Comparison of ENCODE assay signal across 25 cellular contexts in the genomic region with DNA sequence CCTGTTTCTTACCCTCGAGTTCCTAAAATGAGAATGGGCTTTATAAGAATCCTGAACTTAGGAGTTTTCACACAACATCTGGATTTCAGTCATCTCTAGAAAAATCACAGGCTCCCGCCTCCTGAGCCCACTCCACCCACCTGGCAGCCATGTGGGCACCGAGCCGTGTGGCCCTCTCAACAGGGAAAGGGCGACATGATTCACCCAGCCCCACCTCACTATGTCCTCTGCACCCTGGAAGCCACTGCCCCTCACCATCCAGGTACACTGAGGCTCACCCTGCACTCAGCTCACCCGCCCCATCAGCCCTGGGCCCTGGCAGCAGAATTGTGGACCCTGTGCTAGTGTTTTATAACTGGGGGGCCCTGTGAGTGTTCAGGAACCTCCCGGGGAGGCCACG.
"Had no signal": no experiment of that assay in that cellular context is flagged by ENCODE, and none has a peak within 500 bp of the region (broad histone marks: within the 10 kb centered on the region; RNA-seq: fewer than 3 reads in every experiment).

No MANE protein-coding gene starts in this region.

- ATAC-seq: heart right ventricle; naive thymus-derived CD8-positive, alpha-beta T cell; right lobe of liver; stimulated activated naive B cell treated with anti-CD40 and anti-IgM and Interleukin-4, amounts not matched to agents 10 μg/mL and 1 μg/mL and 100 μg/mL, for 72 hours; stimulated activated naive CD8-positive, alpha-beta T cell treated with anti-CD3 and anti-CD28 coated beads, Interleukin-15, Interleukin-2, amounts not matched to agents 100 U/mL and 50 U/mL, for 24 hours had no signal

- H3K27ac Mint-ChIP-seq: memory B cell; naive thymus-derived CD8-positive, alpha-beta T cell; stimulated activated naive B cell treated with anti-CD40 and anti-IgM and Interleukin-4, amounts not matched to agents 10 μg/mL and 1 μg/mL and 100 μg/mL, for 72 hours had no signal

- H3K4me2 ChIP-seq: hepatocyte, smooth muscle cell had no signal

- H3K27ac ChIP-seq: heart right ventricle, hepatocyte, left ventricle myocardium inferior, neutrophil, parathyroid adenoma, right atrium auricular region, stomach, testis, thyroid gland, transverse colon, uterus had no signal

- H3K27me3 ChIP-seq: hepatocyte, right atrium auricular region, right lobe of liver, testis, thyroid gland, transverse colon, uterus had no signal

- H3K4me3 ChIP-seq: heart right ventricle, hepatocyte, left ventricle myocardium inferior, right atrium auricular region, right lobe of liver, smooth muscle cell, stomach, testis, thyroid gland, transverse colon, uterus had no signal

- H3K79me2 ChIP-seq: hepatocyte, parathyroid adenoma had no signal

- H3K9ac ChIP-seq: parathyroid adenoma had no signal

- H3K4me1 Mint-ChIP-seq: memory B cell had no signal

- H3K4me3 Mint-ChIP-seq: memory B cell; naive thymus-derived CD8-positive, alpha-beta T cell; nephron; neural crest cell; stimulated activated naive B cell treated with anti-CD40 and anti-IgM and Interleukin-4, amounts not matched to agents 10 μg/mL and 1 μg/mL and 100 μg/mL, for 72 hours had no signal

- H3K9me3 Mint-ChIP-seq: neural crest cell had no signal

- DNase-seq: heart right ventricle; islet precursor cell; left ventricle myocardium inferior; midbrain; naive thymus-derived CD8-positive, alpha-beta T cell; occipital lobe; right lobe of liver; stimulated activated CD4-positive, alpha-beta T cell treated with anti-CD3 and anti-CD28 coated beads, Interleukin-1b, Interleukin-23, amount 100 ng/mL, for 48 hours; stimulated activated CD4-positive, alpha-beta T cell treated with anti-CD3 and anti-CD28 coated beads, Interleukin-4, amount 100 ng/mL, for 1 hour; stimulated activated naive B cell treated with anti-CD40 and anti-IgM and Interleukin-4, amounts not matched to agents 10 μg/mL and 1 μg/mL and 100 μg/mL, for 72 hours; stimulated activated naive CD8-positive, alpha-beta T cell treated with anti-CD3 and anti-CD28 coated beads, Interleukin-15, Interleukin-2, amounts not matched to agents 100 U/mL and 50 U/mL, for 24 hours; stomach; testis; thyroid gland; transverse colon; uterus had no signal

- H3K9me3 ChIP-seq: heart right ventricle, left ventricle myocardium inferior, neutrophil, right atrium auricular region, right lobe of liver, stomach, testis, thyroid gland, transverse colon, uterus had no signal

- H2AFZ ChIP-seq: hepatocyte, parathyroid adenoma had no signal

- H3K36me3 Mint-ChIP-seq: memory B cell had no signal

- H3K27me3 Mint-ChIP-seq: progenitor cell of endocrine pancreas had no signal

- H3K36me3 ChIP-seq: heart right ventricle, left ventricle myocardium inferior, neutrophil, right atrium auricular region, right lobe of liver, thyroid gland, transverse colon, uterus had no signal

- H3K4me1 ChIP-seq: heart right ventricle, left ventricle myocardium inferior, parathyroid adenoma, testis, transverse colon, uterus had no signal
